ENCODE assay signal across 13 cellular contexts in the genomic region with DNA sequence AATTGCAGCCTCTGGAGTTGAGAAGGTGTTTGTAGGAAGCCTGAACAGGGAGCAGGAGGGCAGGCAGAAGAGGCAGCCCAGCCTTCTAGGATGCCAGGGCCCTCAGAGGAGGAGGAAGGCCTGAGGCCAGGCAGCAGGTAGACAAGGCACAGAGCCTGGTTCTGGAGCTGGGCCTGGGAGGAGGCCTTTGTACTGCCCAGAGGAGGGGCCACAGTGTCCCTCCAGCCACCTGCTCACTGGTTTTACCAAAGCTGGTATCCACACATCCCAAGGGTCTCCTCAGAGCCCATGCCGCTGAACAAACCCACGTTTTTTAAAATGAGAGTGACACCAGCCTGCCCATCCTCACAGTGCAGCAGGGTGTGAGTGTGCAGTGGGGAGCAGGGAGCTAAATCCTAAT.
DNase-seq lines count a peak whose midpoint lies in the region; ATAC-seq and TF ChIP-seq lines count a peak whose summit lies in the region.
"Had no signal": no experiment of that assay in that cellular context is flagged by ENCODE, and none has a peak within 500 bp of the region (broad histone marks: within the 10 kb centered on the region; RNA-seq: fewer than 3 reads in every experiment).

No MANE protein-coding gene starts in this region.

- no peak overlapping the region for H3K4me3 ChIP-seq in right cardiac atrium (ENCODE audit: low read length)
- H3K4me3 ChIP-seq in coronary artery: peak overlapping the region; percentile 49
- H3K4me3 ChIP-seq in prostate gland: no peak overlapping the region
- H3K4me3 ChIP-seq: GM12878 had no signal

- H3K27ac ChIP-seq in right cardiac atrium (ENCODE audit: low read length) (peak overlapping the region; percentile 49), coronary artery (peak overlapping the region in 1 of 2 donors; percentile 57), prostate gland (peak overlapping the region; percentile 83 to 86)

- H3K4me1 ChIP-seq in right cardiac atrium (ENCODE audit: control insufficient read depth, insufficient read depth, low read length): peaks cover 17% of the 10 kb centered on the region
- H3K4me1 ChIP-seq in prostate gland (replicated peaks): peaks cover 36% of the 10 kb centered on the region

- no peak for TF ChIP-seq POLR2A in prostate gland (IDR thresholded peaks at IDR 0.05)

- H3K27me3 ChIP-seq in right cardiac atrium (ENCODE audit: control insufficient read depth, insufficient read depth) (no peaks in the 10 kb centered on the region), prostate gland (replicated peaks; ENCODE audit: insufficient read depth) (no peaks in the 10 kb centered on the region)

- ATAC-seq in right cardiac atrium: no peak
- ATAC-seq: natural killer cell treated with Interleukin-12 subunit alpha and Interleukin-12 subunit beta and Interleukin-15 and Interleukin-18, amount 100 ng/mL, for 72 hours had no signal

- intact Hi-C loops in right cardiac atrium (cut with DNase I) (loop anchor here in 1 of 4 donors (10.0 kb wide), 1 partner anchor 144 kb away; no protein-coding TSS in a partner anchor), cardiac septum (cut with DNase I) (no loop called here), prostate gland (cut with DNase I) (no loop called here)

- 59% methylated on average over 2 of the region's 2 CpGs for WGBS in right cardiac atrium
- WGBS in prostate gland: 85% methylated on average over 2 of the region's 2 CpGs

- DNase-seq in right cardiac atrium: no peak
- DNase-seq in cardiac septum (ENCODE audit: low spot score): no peak
- DNase-seq in coronary artery (ENCODE audit: low spot score): no peak
- no peak for DNase-seq in prostate gland (ENCODE audit: low spot score)
- no peak for DNase-seq in SIG-M5 (lab: John Stamatoyannopoulos, UW)
- no peak for DNase-seq in HuH-7 (ENCODE audit: low spot score)
- DNase-seq in kidney tubule cell (ENCODE audit: low spot score): no peak
- no peak for DNase-seq in T1000 (lab: John Stamatoyannopoulos, UW)
- DNase-seq: anterior cingulate cortex, DMS79 treated with DMSO at 0.1 percent for 48 hours, NCI-H2081 had no signal

- H3K9me3 ChIP-seq in right cardiac atrium (ENCODE audit: control insufficient read depth, low read length) (no peaks in the 10 kb centered on the region), prostate gland (no peaks in the 10 kb centered on the region)

- no peaks in the 10 kb centered on the region for H3K36me3 ChIP-seq in prostate gland

- TF ChIP-seq CTCF in coronary artery (IDR thresholded peaks at IDR 0.05) (no peak), prostate gland (IDR thresholded peaks at IDR 0.05) (no peak)
